In genomic region chr5:174817610-174818009, GRCh38 we compare ENCODE assay signal across 9 cellular contexts.
"Had no signal": no experiment of that assay in that cellular context is flagged by ENCODE, and none has a peak within 500 bp of the region (broad histone marks: within the 10 kb centered on the region; RNA-seq: fewer than 3 reads in every experiment).

No MANE protein-coding gene starts in this region.

- H3K36me3 ChIP-seq: HAP-1 had no signal

- H3K4me3 Mint-ChIP-seq: GM23338, H9, HFFc6 had no signal

- H3K9ac ChIP-seq: GM23248 had no signal

- H3K27ac ChIP-seq: GM23248 had no signal

- H3K4me1 ChIP-seq: HAP-1 had no signal

- H3K9me3 ChIP-seq: HAP-1 had no signal

- H3K4me3 ChIP-seq: GM23248, GM23338, HAP-1 had no signal

- ATAC-seq: GM23338 had no signal

- H2AFZ ChIP-seq: GM23248 had no signal

- H3K27ac Mint-ChIP-seq: GM23338, H9, HFFc6 had no signal

- FAIRE-seq: H1, H54 had no signal

- DNase-seq: GOT3, H9, HCEC 1CT, HFFc6 had no signal

- H3K4me1 Mint-ChIP-seq: GM23338 had no signal

- H3K4me2 ChIP-seq: GM23338 had no signal
